34 cellular contexts compared by ENCODE assay signal in genomic region chr2:60793169-60793568, GRCh38.
"Had no signal": no experiment of that assay in that cellular context is flagged by ENCODE, and none has a peak within 500 bp of the region (broad histone marks: within the 10 kb centered on the region; RNA-seq: fewer than 3 reads in every experiment).

No MANE protein-coding gene starts in this region.

- H3K4me2 ChIP-seq: KMS-11 had no signal

- DNase-seq: Karpas-422, Kasumi-1, MG63, MM.1S, MV-4-11, NCI-H1048, NCI-H1092, NCI-H1092 treated with DMSO at 0.1 percent for 48 hours, NCI-H1105, NCI-H1105 treated with DMSO at 0.1 percent for 48 hours, NCI-H1417, NCI-H1417 treated with DMSO at 0.1 percent for 48 hours, NCI-H1436, NCI-H1436 treated with DMSO at 0.1 percent for 48 hours, NCI-H146, NCI-H1694, NCI-H1694 treated with DMSO at 0.1 percent for 48 hours, NCI-H187, NCI-H187 treated with DMSO at 0.1 percent for 48 hours, NCI-H1930, NCI-H2029, NCI-H2029 treated with DMSO at 0.1 percent for 48 hours, NCI-H2081, NCI-H2081 treated with DMSO at 0.1 percent for 48 hours, NCI-H2107, NCI-H2171, NCI-H2171 treated with DMSO at 0.1 percent for 48 hours, NCI-H2227 treated with DMSO at 0.1 percent for 48 hours, NCI-H226, NCI-H345, NCI-H446, NCI-H446 treated with DMSO at 0.1 percent for 48 hours, NCI-H510A had no signal

- H3K9ac ChIP-seq: KMS-11 had no signal

- H3K4me3 ChIP-seq: MG63 had no signal

- H3K27me3 ChIP-seq: MG63 had no signal

- H3K9me3 ChIP-seq: MG63 had no signal

- H3K27ac ChIP-seq: KMS-11 had no signal
